7 cellular contexts compared by ENCODE assay signal in genomic region chr9:89372230-89372816, GRCh38. TPM values are rescaled to one million over a fixed set of nuclear protein-coding genes. Genes with fewer than 3 reads are reported as not detected.
DNase-seq lines count a peak whose midpoint lies in the region; ATAC-seq and TF ChIP-seq lines count a peak whose summit lies in the region.

No MANE protein-coding gene starts in this region.

- intact Hi-C loops in Panc1 (cut with micrococcal nuclease; ENCODE audit: unreplicated experiment), result loop anchor here (10.0 kb wide), 1 partner anchor 172 kb away; no protein-coding TSS in a partner anchor

- H3K36me3 ChIP-seq in Panc1 (ENCODE audit: control insufficient read depth, insufficient read depth, low read length), result no peaks in the 10 kb centered on the region

- H3K4me1 Mint-ChIP-seq in nephron progenitor cell (peaks cover 21% of the 10 kb centered on the region), type B pancreatic cell (ENCODE audit: unreplicated experiment) (peaks cover 6% of the 10 kb centered on the region)

- H3K27me3 Mint-ChIP-seq in nephron progenitor cell (ENCODE audit: low read depth, poor library complexity) (no peaks in the 10 kb centered on the region), type B pancreatic cell (no peaks in the 10 kb centered on the region)

- no peaks in the 10 kb centered on the region for H3K27me3 ChIP-seq in Panc1 (ENCODE audit: control insufficient read depth, insufficient read depth, low read length)

- H3K27ac ChIP-seq in Panc1 (ENCODE audit: low read length), result no peak overlapping the region

- no peaks in the 10 kb centered on the region for H3K9me3 ChIP-seq in Panc1 (ENCODE audit: control insufficient read depth, insufficient read depth, low read depth, low read length)

- CTCF ChIA-PET in Panc1 (lab: Charles Lee), result no interaction called here

- peaks cover 10% of the 10 kb centered on the region for H3K36me3 Mint-ChIP-seq in nephron progenitor cell (ENCODE audit: low read depth)
- H3K36me3 Mint-ChIP-seq in type B pancreatic cell, result peaks cover 1% of the 10 kb centered on the region

- TF ChIP-seq POLR2A in GM18951 (IDR thresholded peaks at IDR 0.05; ENCODE audit: extremely low read depth, insufficient read depth, insufficient read length), result peak; percentile 12

- DNase-seq in Panc1 (ENCODE audit: low read depth, low spot score) (no peak), nephron progenitor cell (peak; percentile 42), type B pancreatic cell (ENCODE audit: extremely low spot score, unreplicated experiment) (no peak)
- DNase-seq in activated T-cell treated with anti-CD3 and anti-CD28 coated beads, Interleukin-2, amount 50 U/mL, for 48 hours, result peak; percentile 49 to 57

- BruUV-seq in Panc1 (replicated peaks; lab: Mats Ljungman, UMichigan), result no TSS peak

- TF ChIP-seq CTCF in Panc1 (IDR thresholded peaks at IDR 0.05) (no peak), nephron progenitor cell (IDR thresholded peaks at IDR 0.05) (no peak), type B pancreatic cell (conservative IDR thresholded peaks at IDR 0.05) (no peak)

- ATAC-seq in Panc1 (peak; percentile 74), HG02571 (IDR thresholded peaks at IDR 0.05; ENCODE audit: unreplicated experiment) (no peak), HG03565 (IDR thresholded peaks at IDR 0.05; ENCODE audit: unreplicated experiment) (no peak)

- no peak overlapping the region for H3K4me3 ChIP-seq in Panc1 (ENCODE audit: low read depth in 2 of 2, low read length in 2 of 2)

- H3K4me3 Mint-ChIP-seq in nephron progenitor cell, result no peak overlapping the region
- H3K4me3 Mint-ChIP-seq in type B pancreatic cell, result no peak overlapping the region

- H3K27ac Mint-ChIP-seq in nephron progenitor cell, result no peak overlapping the region
- H3K27ac Mint-ChIP-seq in type B pancreatic cell, result no peak overlapping the region

- H3K4me1 ChIP-seq in Panc1 (ENCODE audit: control insufficient read depth, insufficient read depth, low read length), result no peaks in the 10 kb centered on the region

- H3K9me3 Mint-ChIP-seq in nephron progenitor cell (no peaks in the 10 kb centered on the region), type B pancreatic cell (no peaks in the 10 kb centered on the region)

- POLR2A ChIA-PET in Panc1 (lab: Charles Lee), result no interaction called here

- in situ Hi-C loops in GM18951 (cut with MboI; ENCODE audit: low sequenced_read_pairs, unreplicated experiment) (no loop called here), Panc1 (cut with HindIII; ENCODE audit: low pct_unique_long_range_greater_than_20kb, low sequenced_read_pairs) (no loop called here)

RNA-seq across cellular contexts. Expression of gene SECISBP2, which starts 54.0 kb away (rescaled TPM):
- total RNA-seq in Panc1 (2021; ENCODE audit: unreplicated experiment) (17.7 TPM), type B pancreatic cell (ENCODE audit: low replicate concordance) (47.1 and 49.6 TPM in 2 replicates)
- 16.7 TPM for polyA plus RNA-seq in Panc1 (2012; ENCODE audit: insufficient read length)

Comparison
In these comparisons a context has a peak if more than half of its experiments do, and no peak if none do; other contexts are left out.
1. DNase-seq: peak in activated T-cell treated with anti-CD3 and anti-CD28 coated beads, Interleukin-2, amount 50 U/mL, for 48 hours (2 of 2) and nephron progenitor cell (single experiment); none in Panc1 (single experiment) and type B pancreatic cell (single experiment).